ENCODE assay signal across 1 cellular context in the genomic region with DNA sequence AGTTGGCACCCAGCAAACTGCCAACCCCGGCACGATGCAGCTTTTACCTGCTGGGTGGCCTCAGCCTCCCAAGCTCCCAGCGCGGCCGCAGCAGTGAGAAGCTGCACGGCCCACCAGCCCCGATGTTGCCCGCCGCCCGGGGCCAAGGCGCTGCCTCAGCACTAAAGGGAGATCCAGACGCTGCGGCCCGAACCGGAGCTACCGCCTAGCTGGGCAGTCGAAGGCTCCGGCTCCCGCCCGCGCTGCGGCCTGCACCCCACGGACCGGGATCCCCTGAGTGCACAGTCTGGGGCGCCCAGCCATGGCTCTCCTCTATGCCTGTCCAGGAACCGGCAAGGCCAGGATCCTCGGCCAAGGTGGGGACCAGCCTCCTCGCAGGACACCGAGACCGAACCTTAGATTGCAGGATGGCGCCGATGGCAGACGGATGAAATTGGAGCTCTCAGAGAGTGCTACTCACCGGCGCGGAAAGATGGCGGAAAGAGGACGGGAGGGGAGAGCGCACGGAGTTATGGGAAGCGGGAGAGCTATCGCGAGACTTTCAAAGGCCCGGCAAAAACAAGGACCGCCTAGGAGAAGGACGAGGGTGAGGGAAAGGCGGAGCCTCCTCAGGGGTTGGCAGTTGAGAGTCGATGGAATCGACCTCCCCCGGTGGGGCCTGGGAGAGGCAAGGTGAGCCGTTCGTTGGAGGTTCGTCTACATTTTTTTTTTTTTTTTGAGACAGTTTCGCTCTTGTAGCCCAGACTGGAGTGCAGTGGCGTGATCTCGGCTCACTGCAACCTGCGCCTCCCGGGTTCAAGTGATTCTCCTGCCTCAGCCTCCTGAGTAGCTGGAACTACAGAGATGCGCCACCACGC.
TF ChIP-seq lines count a peak whose summit lies in the region.

A gene (minus strand): TSS at position 485 of the 857 bp plus-strand sequence. CDS start 1,221 bp downstream, outside the sequence.

TF ChIP-seq in HepG2, 621 proteins besides CTCF, POLR2A, EP300 and RAD21 (continued from another document):
- TF ChIP-seq, protein P1, sequence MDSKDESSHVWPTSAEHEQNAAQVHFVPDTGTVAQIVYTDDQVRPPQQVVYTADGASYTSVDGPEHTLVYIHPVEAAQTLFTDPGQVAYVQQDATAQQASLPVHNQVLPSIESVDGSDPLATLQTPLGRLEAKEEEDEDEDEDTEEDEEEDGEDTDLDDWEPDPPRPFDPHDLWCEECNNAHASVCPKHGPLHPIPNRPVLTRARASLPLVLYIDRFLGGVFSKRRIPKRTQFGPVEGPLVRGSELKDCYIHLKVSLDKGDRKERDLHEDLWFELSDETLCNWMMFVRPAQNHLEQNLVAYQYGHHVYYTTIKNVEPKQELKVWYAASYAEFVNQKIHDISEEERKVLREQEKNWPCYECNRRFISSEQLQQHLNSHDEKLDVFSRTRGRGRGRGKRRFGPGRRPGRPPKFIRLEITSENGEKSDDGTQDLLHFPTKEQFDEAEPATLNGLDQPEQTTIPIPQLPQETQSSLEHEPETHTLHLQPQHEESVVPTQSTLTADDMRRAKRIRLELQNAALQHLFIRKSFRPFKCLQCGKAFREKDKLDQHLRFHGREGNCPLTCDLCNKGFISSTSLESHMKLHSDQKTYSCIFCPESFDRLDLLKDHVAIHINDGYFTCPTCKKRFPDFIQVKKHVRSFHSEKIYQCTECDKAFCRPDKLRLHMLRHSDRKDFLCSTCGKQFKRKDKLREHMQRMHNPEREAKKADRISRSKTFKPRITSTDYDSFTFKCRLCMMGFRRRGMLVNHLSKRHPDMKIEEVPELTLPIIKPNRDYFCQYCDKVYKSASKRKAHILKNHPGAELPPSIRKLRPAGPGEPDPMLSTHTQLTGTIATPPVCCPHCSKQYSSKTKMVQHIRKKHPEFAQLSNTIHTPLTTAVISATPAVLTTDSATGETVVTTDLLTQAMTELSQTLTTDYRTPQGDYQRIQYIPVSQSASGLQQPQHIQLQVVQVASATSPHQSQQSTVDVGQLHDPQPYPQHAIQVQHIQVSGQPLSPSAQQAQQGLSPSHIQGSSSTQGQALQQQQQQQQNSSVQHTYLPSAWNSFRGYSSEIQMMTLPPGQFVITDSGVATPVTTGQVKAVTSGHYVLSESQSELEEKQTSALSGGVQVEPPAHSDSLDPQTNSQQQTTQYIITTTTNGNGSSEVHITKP (CRISPR knock-in tag; IDR thresholded peaks at IDR 0.05; ENCODE audit: low read depth) = peak; percentile 86
- TF ChIP-seq, protein P2, sequence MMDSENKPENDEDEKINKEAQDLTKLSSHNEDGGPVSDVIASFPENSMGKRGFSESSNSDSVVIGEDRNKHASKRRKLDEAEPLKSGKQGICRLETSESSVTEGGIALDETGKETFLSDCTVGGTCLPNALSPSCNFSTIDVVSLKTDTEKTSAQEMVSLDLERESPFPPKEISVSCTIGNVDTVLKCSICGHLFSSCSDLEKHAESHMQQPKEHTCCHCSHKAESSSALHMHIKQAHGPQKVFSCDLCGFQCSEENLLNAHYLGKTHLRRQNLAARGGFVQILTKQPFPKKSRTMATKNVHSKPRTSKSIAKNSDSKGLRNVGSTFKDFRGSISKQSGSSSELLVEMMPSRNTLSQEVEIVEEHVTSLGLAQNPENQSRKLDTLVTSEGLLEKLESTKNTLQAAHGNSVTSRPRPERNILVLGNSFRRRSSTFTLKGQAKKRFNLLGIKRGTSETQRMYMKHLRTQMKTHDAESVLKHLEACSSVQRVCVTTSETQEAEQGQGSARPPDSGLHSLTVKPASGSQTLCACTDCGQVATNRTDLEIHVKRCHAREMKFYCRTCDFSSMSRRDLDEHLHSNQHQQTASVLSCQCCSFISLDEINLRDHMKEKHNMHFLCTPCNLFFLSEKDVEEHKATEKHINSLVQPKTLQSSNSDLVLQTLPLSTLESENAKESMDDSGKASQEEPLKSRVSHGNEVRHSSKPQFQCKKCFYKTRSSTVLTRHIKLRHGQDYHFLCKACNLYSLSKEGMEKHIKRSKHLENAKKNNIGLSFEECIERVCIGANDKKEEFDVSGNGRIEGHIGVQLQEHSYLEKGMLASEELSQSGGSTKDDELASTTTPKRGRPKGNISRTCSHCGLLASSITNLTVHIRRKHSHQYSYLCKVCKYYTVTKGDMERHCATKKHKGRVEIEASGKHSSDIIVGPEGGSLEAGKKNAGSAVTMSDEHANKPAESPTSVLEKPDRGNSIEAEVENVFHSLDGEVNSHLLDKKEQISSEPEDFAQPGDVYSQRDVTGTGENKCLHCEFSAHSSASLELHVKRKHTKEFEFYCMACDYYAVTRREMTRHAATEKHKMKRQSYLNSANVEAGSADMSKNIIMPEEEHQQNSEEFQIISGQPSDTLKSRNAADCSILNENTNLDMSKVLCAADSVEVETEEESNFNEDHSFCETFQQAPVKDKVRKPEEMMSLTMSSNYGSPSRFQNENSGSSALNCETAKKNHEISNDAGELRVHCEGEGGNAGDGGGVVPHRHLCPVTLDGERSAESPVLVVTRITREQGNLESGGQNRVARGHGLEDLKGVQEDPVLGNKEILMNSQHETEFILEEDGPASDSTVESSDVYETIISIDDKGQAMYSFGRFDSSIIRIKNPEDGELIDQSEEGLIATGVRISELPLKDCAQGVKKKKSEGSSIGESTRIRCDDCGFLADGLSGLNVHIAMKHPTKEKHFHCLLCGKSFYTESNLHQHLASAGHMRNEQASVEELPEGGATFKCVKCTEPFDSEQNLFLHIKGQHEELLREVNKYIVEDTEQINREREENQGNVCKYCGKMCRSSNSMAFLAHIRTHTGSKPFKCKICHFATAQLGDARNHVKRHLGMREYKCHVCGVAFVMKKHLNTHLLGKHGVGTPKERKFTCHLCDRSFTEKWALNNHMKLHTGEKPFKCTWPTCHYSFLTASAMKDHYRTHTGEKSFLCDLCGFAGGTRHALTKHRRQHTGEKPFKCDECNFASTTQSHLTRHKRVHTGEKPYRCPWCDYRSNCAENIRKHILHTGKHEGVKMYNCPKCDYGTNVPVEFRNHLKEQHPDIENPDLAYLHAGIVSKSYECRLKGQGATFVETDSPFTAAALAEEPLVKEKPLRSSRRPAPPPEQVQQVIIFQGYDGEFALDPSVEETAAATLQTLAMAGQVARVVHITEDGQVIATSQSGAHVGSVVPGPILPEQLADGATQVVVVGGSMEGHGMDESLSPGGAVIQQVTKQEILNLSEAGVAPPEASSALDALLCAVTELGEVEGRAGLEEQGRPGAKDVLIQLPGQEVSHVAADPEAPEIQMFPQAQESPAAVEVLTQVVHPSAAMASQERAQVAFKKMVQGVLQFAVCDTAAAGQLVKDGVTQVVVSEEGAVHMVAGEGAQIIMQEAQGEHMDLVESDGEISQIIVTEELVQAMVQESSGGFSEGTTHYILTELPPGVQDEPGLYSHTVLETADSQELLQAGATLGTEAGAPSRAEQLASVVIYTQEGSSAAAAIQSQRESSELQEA (CRISPR knock-in tag; IDR thresholded peaks at IDR 0.05; ENCODE audit: not compliant biosample characterization) = peak; percentile 97
- TF ChIP-seq KMT2B (CRISPR knock-in tag; IDR thresholded peaks at IDR 0.05) = peak; percentile 94
- peak; percentile 100 for TF ChIP-seq ZNF225 (CRISPR knock-in tag; IDR thresholded peaks at IDR 0.05)
- TF ChIP-seq ZNF850 (CRISPR knock-in tag; conservative IDR thresholded peaks at IDR 0.05) = no peak
- peak; percentile 72; the same call in 1 of the 2 replicates for TF ChIP-seq ZNF83 (CRISPR knock-in tag; IDR thresholded peaks at IDR 0.05; ENCODE audit: borderline replicate concordance)
- TF ChIP-seq, protein P3, sequence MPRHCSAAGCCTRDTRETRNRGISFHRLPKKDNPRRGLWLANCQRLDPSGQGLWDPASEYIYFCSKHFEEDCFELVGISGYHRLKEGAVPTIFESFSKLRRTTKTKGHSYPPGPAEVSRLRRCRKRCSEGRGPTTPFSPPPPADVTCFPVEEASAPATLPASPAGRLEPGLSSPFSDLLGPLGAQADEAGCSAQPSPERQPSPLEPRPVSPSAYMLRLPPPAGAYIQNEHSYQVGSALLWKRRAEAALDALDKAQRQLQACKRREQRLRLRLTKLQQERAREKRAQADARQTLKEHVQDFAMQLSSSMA (CRISPR knock-in tag; IDR thresholded peaks at IDR 0.05) = peak; percentile 96
- peak; percentile 96 for TF ChIP-seq RBM22 (optimal IDR thresholded peaks at IDR 0.05; ENCODE audit: low read length)
- peak; percentile 86 for TF ChIP-seq GABPB1 (CRISPR knock-in tag; IDR thresholded peaks at IDR 0.05)
- peak; percentile 91 for TF ChIP-seq AKAP8 (CRISPR knock-in tag; IDR thresholded peaks at IDR 0.05)
- TF ChIP-seq, protein P4, sequence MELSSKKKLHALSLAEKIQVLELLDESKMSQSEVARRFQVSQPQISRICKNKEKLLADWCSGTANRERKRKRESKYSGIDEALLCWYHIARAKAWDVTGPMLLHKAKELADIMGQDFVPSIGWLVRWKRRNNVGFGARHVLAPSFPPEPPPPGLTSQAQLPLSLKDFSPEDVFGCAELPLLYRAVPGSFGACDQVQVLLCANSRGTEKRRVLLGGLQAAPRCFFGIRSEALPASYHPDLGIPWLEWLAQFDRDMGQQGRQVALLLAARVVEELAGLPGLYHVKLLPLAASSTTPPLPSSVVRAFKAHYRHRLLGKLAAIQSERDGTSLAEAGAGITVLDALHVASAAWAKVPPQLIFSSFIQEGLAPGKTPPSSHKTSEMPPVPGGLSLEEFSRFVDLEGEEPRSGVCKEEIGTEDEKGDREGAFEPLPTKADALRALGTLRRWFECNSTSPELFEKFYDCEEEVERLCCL (CRISPR knock-in tag; IDR thresholded peaks at IDR 0.05; ENCODE audit: borderline replicate concordance) = peak; percentile 99
- TF ChIP-seq, protein P5, sequence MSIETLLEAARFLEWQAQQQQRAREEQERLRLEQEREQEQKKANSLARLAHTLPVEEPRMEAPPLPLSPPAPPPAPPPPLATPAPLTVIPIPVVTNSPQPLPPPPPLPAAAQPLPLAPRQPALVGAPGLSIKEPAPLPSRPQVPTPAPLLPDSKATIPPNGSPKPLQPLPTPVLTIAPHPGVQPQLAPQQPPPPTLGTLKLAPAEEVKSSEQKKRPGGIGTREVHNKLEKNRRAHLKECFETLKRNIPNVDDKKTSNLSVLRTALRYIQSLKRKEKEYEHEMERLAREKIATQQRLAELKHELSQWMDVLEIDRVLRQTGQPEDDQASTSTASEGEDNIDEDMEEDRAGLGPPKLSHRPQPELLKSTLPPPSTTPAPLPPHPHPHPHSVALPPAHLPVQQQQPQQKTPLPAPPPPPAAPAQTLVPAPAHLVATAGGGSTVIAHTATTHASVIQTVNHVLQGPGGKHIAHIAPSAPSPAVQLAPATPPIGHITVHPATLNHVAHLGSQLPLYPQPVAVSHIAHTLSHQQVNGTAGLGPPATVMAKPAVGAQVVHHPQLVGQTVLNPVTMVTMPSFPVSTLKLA (IDR thresholded peaks at IDR 0.05) = peak; percentile 42; the same call in 1 of the 2 replicates
- TF ChIP-seq, protein P6, sequence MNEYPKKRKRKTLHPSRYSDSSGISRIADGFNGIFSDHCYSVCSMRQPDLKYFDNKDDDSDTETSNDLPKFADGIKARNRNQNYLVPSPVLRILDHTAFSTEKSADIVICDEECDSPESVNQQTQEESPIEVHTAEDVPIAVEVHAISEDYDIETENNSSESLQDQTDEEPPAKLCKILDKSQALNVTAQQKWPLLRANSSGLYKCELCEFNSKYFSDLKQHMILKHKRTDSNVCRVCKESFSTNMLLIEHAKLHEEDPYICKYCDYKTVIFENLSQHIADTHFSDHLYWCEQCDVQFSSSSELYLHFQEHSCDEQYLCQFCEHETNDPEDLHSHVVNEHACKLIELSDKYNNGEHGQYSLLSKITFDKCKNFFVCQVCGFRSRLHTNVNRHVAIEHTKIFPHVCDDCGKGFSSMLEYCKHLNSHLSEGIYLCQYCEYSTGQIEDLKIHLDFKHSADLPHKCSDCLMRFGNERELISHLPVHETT (CRISPR knock-in tag; conservative IDR thresholded peaks at IDR 0.05) = peak; percentile 89; the same call in 1 of the 2 replicates
- TF ChIP-seq TBL1XR1 (IDR thresholded peaks at IDR 0.05; ENCODE audit: borderline replicate concordance, low read length, partially characterized antibody) = peak; percentile 58
- TF ChIP-seq ARNT (IDR thresholded peaks at IDR 0.05) = no peak
- peak; percentile 96; the same call in 1 of the 2 replicates for TF ChIP-seq ZNF570 (CRISPR knock-in tag; IDR thresholded peaks at IDR 0.05; ENCODE audit: borderline replicate concordance)
- TF ChIP-seq, protein P7, sequence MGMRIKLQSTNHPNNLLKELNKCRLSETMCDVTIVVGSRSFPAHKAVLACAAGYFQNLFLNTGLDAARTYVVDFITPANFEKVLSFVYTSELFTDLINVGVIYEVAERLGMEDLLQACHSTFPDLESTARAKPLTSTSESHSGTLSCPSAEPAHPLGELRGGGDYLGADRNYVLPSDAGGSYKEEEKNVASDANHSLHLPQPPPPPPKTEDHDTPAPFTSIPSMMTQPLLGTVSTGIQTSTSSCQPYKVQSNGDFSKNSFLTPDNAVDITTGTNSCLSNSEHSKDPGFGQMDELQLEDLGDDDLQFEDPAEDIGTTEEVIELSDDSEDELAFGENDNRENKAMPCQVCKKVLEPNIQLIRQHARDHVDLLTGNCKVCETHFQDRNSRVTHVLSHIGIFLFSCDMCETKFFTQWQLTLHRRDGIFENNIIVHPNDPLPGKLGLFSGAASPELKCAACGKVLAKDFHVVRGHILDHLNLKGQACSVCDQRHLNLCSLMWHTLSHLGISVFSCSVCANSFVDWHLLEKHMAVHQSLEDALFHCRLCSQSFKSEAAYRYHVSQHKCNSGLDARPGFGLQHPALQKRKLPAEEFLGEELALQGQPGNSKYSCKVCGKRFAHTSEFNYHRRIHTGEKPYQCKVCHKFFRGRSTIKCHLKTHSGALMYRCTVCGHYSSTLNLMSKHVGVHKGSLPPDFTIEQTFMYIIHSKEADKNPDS (CRISPR knock-in tag; IDR thresholded peaks at IDR 0.05) = peak; percentile 75
